8 cellular contexts compared by ENCODE assay signal in genomic region chr19:48121909-48122371, GRCh38. TPM values are rescaled to one million over a fixed set of nuclear protein-coding genes. Genes with fewer than 3 reads are reported as not detected.
DNase-seq lines count a peak whose midpoint lies in the region; TF ChIP-seq lines count a peak whose summit lies in the region.
"Had no signal": no experiment of that assay in that cellular context is flagged by ENCODE, and none has a peak within 500 bp of the region (broad histone marks: within the 10 kb centered on the region; RNA-seq: fewer than 3 reads in every experiment).

No MANE protein-coding gene starts in this region.

- H2AFZ ChIP-seq in trophoblast cell (ENCODE audit: insufficient read depth, low read length, poor library complexity) (no peak overlapping the region), OCI-LY7 (ENCODE audit: low read length) (no peak overlapping the region)

- H4K8ac ChIP-seq in trophoblast cell (ENCODE audit: low read depth, low read length): peak overlapping the region; percentile 63

- POLR2A ChIA-PET in OCI-LY7 (lab: Charles Lee): no interaction called here

- peak overlapping the region; percentile 2 for H2BK120ac ChIP-seq in trophoblast cell (ENCODE audit: insufficient read depth, low read length, poor library complexity)

- no peak overlapping the region for H3K4me2 ChIP-seq in trophoblast cell (ENCODE audit: low read length)
- H3K4me2 ChIP-seq in OCI-LY7 (ENCODE audit: low read length): no peak overlapping the region

- peak overlapping the region; percentile 43 for H2BK12ac ChIP-seq in trophoblast cell (ENCODE audit: low read length)

- peak overlapping the region; percentile 72 for H4K91ac ChIP-seq in trophoblast cell (ENCODE audit: low read depth, low read length)

- H3K79me1 ChIP-seq in trophoblast cell (ENCODE audit: low read length): peaks cover 15% of the 10 kb centered on the region

- peak; percentile 76 for DNase-seq in GM10266 (ENCODE audit: extremely low spot score)
- peak; percentile 79 to 86 for DNase-seq in Kasumi-1 (lab: John Stamatoyannopoulos, UW)
- peak; percentile 99 to 100 for DNase-seq in dermis microvascular lymphatic vessel endothelial cell (ENCODE audit: low read depth in 2 of 2)
- no peak for DNase-seq in trophoblast cell
- DNase-seq in OCI-LY7 (ENCODE audit: low spot score): no peak
- no peak for DNase-seq in NK-92 (lab: John Stamatoyannopoulos, UW; ENCODE audit: unreplicated experiment)
- DNase-seq in stimulated activated CD4-positive, alpha-beta T cell treated with anti-CD3 and anti-CD28 coated beads, Interleukin-4, amount 100 ng/mL, for 1 hour: no peak

- H3K36me3 ChIP-seq in trophoblast cell (ENCODE audit: control insufficient read depth in 1 of 2, insufficient read depth in 2 of 2, low read length in 2 of 2): peaks cover 37 to 41% of the 10 kb centered on the region in 2 experiments
- peaks cover 92% of the 10 kb centered on the region for H3K36me3 ChIP-seq in OCI-LY7 (ENCODE audit: insufficient read depth, low read length)

- peak overlapping the region; percentile 5 for H3K14ac ChIP-seq in trophoblast cell (ENCODE audit: low read length)

- peak overlapping the region; percentile 61 for H2AK5ac ChIP-seq in trophoblast cell (ENCODE audit: low read length)

- intact Hi-C loops in OCI-LY7 (cut with micrococcal nuclease; ENCODE audit: unreplicated experiment): no loop called here

- no peaks in the 10 kb centered on the region for H3K79me2 ChIP-seq in trophoblast cell (ENCODE audit: control insufficient read depth, insufficient read depth, low read length, poor library complexity)
- no peaks in the 10 kb centered on the region for H3K79me2 ChIP-seq in OCI-LY7 (ENCODE audit: insufficient read depth, low read depth, low read length)

- no peaks in the 10 kb centered on the region for H3K9me2 ChIP-seq in OCI-LY7 (ENCODE audit: insufficient read depth, low read length)

- H3K27me3 ChIP-seq in trophoblast cell (ENCODE audit: insufficient read depth, low read length): no peaks in the 10 kb centered on the region
- H3K27me3 ChIP-seq: neutrophil had no signal

- CTCF ChIA-PET in OCI-LY7 (lab: Charles Lee; ENCODE audit: unreplicated experiment): no interaction called here

- H3K9me3 ChIP-seq in trophoblast cell (ENCODE audit: insufficient read depth, low read depth, low read length): peaks cover 2% of the 10 kb centered on the region
- no peaks in the 10 kb centered on the region for H3K9me3 ChIP-seq in OCI-LY7 (ENCODE audit: low read length)
- H3K9me3 ChIP-seq: neutrophil had no signal

- H4K20me1 ChIP-seq in OCI-LY7 (ENCODE audit: insufficient read depth, low read length): no peaks in the 10 kb centered on the region

- BruUV-seq in OCI-LY7 (replicated peaks; lab: Mats Ljungman, UMichigan): no TSS peak

- peak overlapping the region; percentile 48 for H2BK5ac ChIP-seq in trophoblast cell (ENCODE audit: low read depth, low read length, poor library complexity)

- H3K27ac ChIP-seq in trophoblast cell (ENCODE audit: low read depth, low read length) (peak overlapping the region; percentile 82), OCI-LY7 (ENCODE audit: low read depth, low read length, poor library complexity, severe bottlenecking) (no peak overlapping the region)
- H3K27ac ChIP-seq: neutrophil had no signal

- H3K18ac ChIP-seq in trophoblast cell (ENCODE audit: low read length): peak overlapping the region; percentile 31

- no peak overlapping the region for H3K23ac ChIP-seq in trophoblast cell (ENCODE audit: low read length)

- no CpG with 5 or more reads among the region's 10 CpGs for WGBS in trophoblast cell (ENCODE audit: extremely low coverage, insufficient coverage, insufficient read length)

- H3K9ac ChIP-seq in trophoblast cell (ENCODE audit: low read length): no peak overlapping the region

- no peak overlapping the region for H3K4ac ChIP-seq in trophoblast cell (ENCODE audit: low read depth, low read length)

- peaks cover 14 to 16% of the 10 kb centered on the region in 2 experiments for H3K4me1 ChIP-seq in trophoblast cell (ENCODE audit: control insufficient read depth in 1 of 2, insufficient read depth in 2 of 2, low read length in 2 of 2)
- no peaks in the 10 kb centered on the region for H3K4me1 ChIP-seq in OCI-LY7 (ENCODE audit: insufficient read depth, low read length, poor library complexity, severe bottlenecking)

- H3K4me3 ChIP-seq in trophoblast cell (ENCODE audit: low read depth, low read length) (no peak overlapping the region), OCI-LY7 (ENCODE audit: low read depth, low read length, poor library complexity, severe bottlenecking) (no peak overlapping the region)

- TF ChIP-seq CTCF in GM10266 (IDR thresholded peaks at IDR 0.05; ENCODE audit: control insufficient read depth, insufficient read depth, low read depth, missing control alignments): no peak
- no peak for TF ChIP-seq CTCF in OCI-LY7 (conservative IDR thresholded peaks at IDR 0.05; ENCODE audit: low read length)

- H4K12ac ChIP-seq in trophoblast cell (ENCODE audit: low read depth, low read length): no peak overlapping the region

RNA-seq across cellular contexts. Expression of gene PLA2G4C, which starts 11.3 kb away (rescaled TPM):
- total RNA-seq in dermis microvascular lymphatic vessel endothelial cell (67.7 and 108 TPM in 2 replicates), OCI-LY7 (2022) (1.1 and 1.4 TPM in 2 replicates)
- 0.71 and 0.78 TPM in 2 replicates for polyA plus RNA-seq in trophoblast cell (2013)
- total RNA-seq in OCI-LY7 (2014; rRNA removed; shearing (Covaris generic)): 0.98 and 2.0 TPM in 2 replicates

RNA-seq across cellular contexts. Expression of gene LIG1, which starts 48.2 kb away (rescaled TPM):
- total RNA-seq in dermis microvascular lymphatic vessel endothelial cell: 27.3 and 37.5 TPM in 2 replicates
- 40.8 and 40.9 TPM in 2 replicates for polyA plus RNA-seq in trophoblast cell (2013)
- 279 and 291 TPM in 2 replicates for total RNA-seq in OCI-LY7 (2014; rRNA removed; shearing (Covaris generic))
- 172 and 219 TPM in 2 replicates for total RNA-seq in OCI-LY7 (2022)

RNA-seq across cellular contexts. Expression of gene ZSWIM9, which starts 48.5 kb away (rescaled TPM):
- total RNA-seq in dermis microvascular lymphatic vessel endothelial cell: 2.2 and 3.3 TPM in 2 replicates
- 2.1 and 2.2 TPM in 2 replicates for polyA plus RNA-seq in trophoblast cell (2013)
- 3.2 and 4.5 TPM in 2 replicates for total RNA-seq in OCI-LY7 (2014; rRNA removed; shearing (Covaris generic))
- total RNA-seq in OCI-LY7 (2022): 10.5 and 12.0 TPM in 2 replicates

Comparison
In these comparisons a context has a peak if more than half of its experiments do, and no peak if none do; other contexts are left out.
1. DNase-seq: peak in GM10266 (single experiment), Kasumi-1 (2 of 2) and dermis microvascular lymphatic vessel endothelial cell (2 of 2); none in trophoblast cell (0 of 2), OCI-LY7 (single experiment), NK-92 (single experiment) and stimulated activated CD4-positive, alpha-beta T cell treated with anti-CD3 and anti-CD28 coated beads, Interleukin-4, amount 100 ng/mL, for 1 hour (single experiment).
2. RNA of gene PLA2G4C, which starts 11.3 kb away (total RNA-seq): 67.7 to 108 TPM in dermis microvascular lymphatic vessel endothelial cell; 0.98 to 2.0 TPM in OCI-LY7; every median in the first group is over 10 times any median in the second.